Comparison of ENCODE assay signal across 7 cellular contexts in the genomic region with DNA sequence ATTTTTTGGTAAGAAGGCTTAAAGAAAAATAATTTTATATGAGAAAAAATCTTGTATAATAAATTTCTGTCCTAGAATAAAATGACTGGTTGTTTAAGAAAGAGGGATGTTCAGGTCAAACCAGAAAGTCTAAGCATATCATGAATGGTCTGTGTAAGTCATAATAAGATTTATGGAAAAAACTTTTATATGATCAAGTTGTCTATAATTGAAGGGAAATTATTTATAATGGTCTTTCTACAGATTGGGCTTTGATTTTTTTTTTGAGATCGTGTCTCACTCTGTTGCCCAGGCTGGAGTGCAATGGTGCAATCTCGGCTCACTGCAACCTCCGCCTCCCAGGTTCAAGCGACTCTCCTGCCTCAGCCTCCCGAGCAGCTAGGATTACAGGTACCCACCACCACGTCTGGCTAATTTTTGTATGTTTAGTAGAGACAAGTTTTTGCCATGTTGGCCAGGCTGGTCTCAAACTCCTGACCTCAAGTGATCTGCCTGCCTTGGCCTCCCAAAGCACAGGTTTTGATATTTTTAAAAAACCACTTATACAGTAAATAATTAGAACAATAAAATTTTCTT. TPM values are rescaled to one million over a fixed set of nuclear protein-coding genes. Genes with fewer than 3 reads are reported as not detected.
"Had no signal": no experiment of that assay in that cellular context is flagged by ENCODE, and none has a peak within 500 bp of the region (broad histone marks: within the 10 kb centered on the region; RNA-seq: fewer than 3 reads in every experiment).

No MANE protein-coding gene starts in this region.

RNA-seq across cellular contexts. Expression of a gene that starts 20.6 kb away (rescaled TPM):
- total RNA-seq: M059J; Peyer's patch; SK-MEL-5; T-cell; T-helper 2 cell treated with Interferon-gamma antibody and Interleukin-4, amounts not matched to agents 100 ng/mL and 5 ng/mL, for 36 hours had no signal
- polyA plus RNA-seq: SK-N-SH had no signal

RNA-seq across cellular contexts. Expression of a gene that starts 22.3 kb away (rescaled TPM):
- total RNA-seq: M059J; PC-9; Peyer's patch; SK-MEL-5; T-helper 2 cell treated with Interferon-gamma antibody and Interleukin-4, amounts not matched to agents 100 ng/mL and 5 ng/mL, for 36 hours had no signal
